ENCODE assay signal across 25 cellular contexts in genomic region chr17:29687601-29688000, GRCh38.
A peak's percentile ranks its signal among the peaks of the same experiment; 100 is the strongest.
DNase-seq lines count a peak whose midpoint lies in the region; ATAC-seq and TF ChIP-seq lines count a peak whose summit lies in the region.
"Had no signal": no experiment of that assay in that cellular context is flagged by ENCODE, and none has a peak within 500 bp of the region (broad histone marks: within the 10 kb centered on the region; RNA-seq: fewer than 3 reads in every experiment).

No MANE protein-coding gene starts in this region.

- CTCF ChIA-PET in activated CD8-positive, alpha-beta memory T cell treated with anti-CD3 and anti-CD28 coated beads, Interleukin-2, amount 10 ng/mL, durations not matched to agents 7 days and 5 days (lab: Charles Lee), result no interaction called here

- peak overlapping the region; percentile 64 for H3K27ac ChIP-seq in psoas muscle
- H3K27ac ChIP-seq: epithelial cell of prostate, foreskin keratinocyte, stomach, vagina had no signal

- intact Hi-C loops in natural killer cell (cut with micrococcal nuclease), result no loop called here
- intact Hi-C loops in Right ventricle myocardium superior (cut with DNase I), result no loop called here
- intact Hi-C loops in psoas muscle (cut with DNase I), result no loop called here

- no peak for DNase-seq in natural killer cell
- no peak for DNase-seq in natural killer cell treated with Interleukin-12 subunit alpha and Interleukin-12 subunit beta and Interleukin-15 and Interleukin-18, amount 100 ng/mL, for 72 hours (ENCODE audit: low spot score)
- DNase-seq in Right ventricle myocardium superior, result no peak
- DNase-seq in psoas muscle, result no peak
- DNase-seq in activated T-cell treated with anti-CD3 and anti-CD28 coated beads, Interleukin-2, amount 50 U/mL, for 48 hours, result no peak
- no peak for DNase-seq in UCSD-AML1 (lab: John Stamatoyannopoulos, UW; ENCODE audit: unreplicated experiment)
- no peak for DNase-seq in activated CD8-positive, alpha-beta memory T cell treated with anti-CD3 and anti-CD28 coated beads, Interleukin-2, amount 10 ng/mL, durations not matched to agents 7 days and 5 days
- DNase-seq in NCI-H345 treated with DMSO at 0.1 percent for 48 hours (lab: John Stamatoyannopoulos, UW; ENCODE audit: unreplicated experiment), result no peak
- DNase-seq: ACHN; activated CD4-positive, alpha-beta T cell treated with anti-CD3 and anti-CD28 coated beads, Interleukin-2, amount 50 U/mL, for 48 hours; activated naive CD4-positive, alpha-beta T cell treated with Interleukin-2 at 50 U/mL for 16 hours; activated T-cell treated with anti-CD3 and anti-CD28 coated beads, Interleukin-2, amount 50 U/mL, for 1 hour; CD4-positive, alpha-beta T cell; cortex of kidney; DMS153; foreskin keratinocyte; H9; NCI-H1417 treated with DMSO at 0.1 percent for 48 hours; NCI-H2171 treated with DMSO at 0.1 percent for 48 hours; occipital lobe; stimulated activated CD4-positive, alpha-beta T cell treated with anti-CD3 and anti-CD28 coated beads, Interleukin-1b, Interleukin-23, amount 100 ng/mL, for 48 hours; stomach had no signal

- H3K4me3 ChIP-seq in psoas muscle, result no peak overlapping the region
- H3K4me3 ChIP-seq: GM12878, stomach, vagina had no signal

- H3K4me3 Mint-ChIP-seq in natural killer cell, result no peak overlapping the region
- H3K4me3 Mint-ChIP-seq in natural killer cell treated with Interleukin-12 subunit alpha and Interleukin-12 subunit beta and Interleukin-15 and Interleukin-18, amount 100 ng/mL, for 72 hours, result no peak overlapping the region
- no peak overlapping the region for H3K4me3 Mint-ChIP-seq in activated CD8-positive, alpha-beta memory T cell treated with anti-CD3 and anti-CD28 coated beads, Interleukin-2, amount 10 ng/mL, durations not matched to agents 7 days and 5 days
- H3K4me3 Mint-ChIP-seq: CD4-positive, alpha-beta T cell; H9 had no signal

- no peak for TF ChIP-seq CTCF in natural killer cell (IDR thresholded peaks at IDR 0.05)
- TF ChIP-seq CTCF in psoas muscle (IDR thresholded peaks at IDR 0.05), result no peak

- H3K27me3 Mint-ChIP-seq in natural killer cell (ENCODE audit: low read depth in 2 of 2), result no peaks in the 10 kb centered on the region
- H3K27me3 Mint-ChIP-seq in natural killer cell treated with Interleukin-12 subunit alpha and Interleukin-12 subunit beta and Interleukin-15 and Interleukin-18, amount 100 ng/mL, for 72 hours, result no peaks in the 10 kb centered on the region
- H3K27me3 Mint-ChIP-seq in activated CD8-positive, alpha-beta memory T cell treated with anti-CD3 and anti-CD28 coated beads, Interleukin-2, amount 10 ng/mL, durations not matched to agents 7 days and 5 days, result no peaks in the 10 kb centered on the region
- H3K27me3 Mint-ChIP-seq: CD4-positive, alpha-beta T cell had no signal

- no peaks in the 10 kb centered on the region for H3K27me3 ChIP-seq in psoas muscle (ENCODE audit: insufficient read depth in 3 of 3, low read length in 2 of 3)
- H3K27me3 ChIP-seq: foreskin keratinocyte, stomach, vagina had no signal

- peaks cover 1 to 6% of the 10 kb centered on the region in 2 donors for H3K4me1 Mint-ChIP-seq in natural killer cell
- H3K4me1 Mint-ChIP-seq in natural killer cell treated with Interleukin-12 subunit alpha and Interleukin-12 subunit beta and Interleukin-15 and Interleukin-18, amount 100 ng/mL, for 72 hours (ENCODE audit: low read depth in 2 of 2), result peaks cover 14 to 21% of the 10 kb centered on the region in 2 donors
- H3K4me1 Mint-ChIP-seq in activated CD8-positive, alpha-beta memory T cell treated with anti-CD3 and anti-CD28 coated beads, Interleukin-2, amount 10 ng/mL, durations not matched to agents 7 days and 5 days, result peaks cover 13% of the 10 kb centered on the region

- H3K9me3 ChIP-seq in psoas muscle, result no peaks in the 10 kb centered on the region
- H3K9me3 ChIP-seq: stomach, vagina had no signal

- H3K9me3 Mint-ChIP-seq in natural killer cell, result no peaks in the 10 kb centered on the region
- H3K9me3 Mint-ChIP-seq in natural killer cell treated with Interleukin-12 subunit alpha and Interleukin-12 subunit beta and Interleukin-15 and Interleukin-18, amount 100 ng/mL, for 72 hours, result no peaks in the 10 kb centered on the region
- H3K9me3 Mint-ChIP-seq in activated CD8-positive, alpha-beta memory T cell treated with anti-CD3 and anti-CD28 coated beads, Interleukin-2, amount 10 ng/mL, durations not matched to agents 7 days and 5 days (ENCODE audit: low read depth), result no peaks in the 10 kb centered on the region
- H3K9me3 Mint-ChIP-seq: CD4-positive, alpha-beta T cell; H9 had no signal

- peaks cover 51% of the 10 kb centered on the region for H3K4me1 ChIP-seq in psoas muscle

- WGBS in psoas muscle, 3 donors, result 1 to 11% (median 10%) methylated on average over 2 of the region's 2 CpGs

- peaks cover 0 to 22% of the 10 kb centered on the region in 2 donors for H3K36me3 ChIP-seq in psoas muscle (ENCODE audit: insufficient read depth in 1 of 2, low read depth in 1 of 2)
- H3K36me3 ChIP-seq: vagina had no signal

- H3K36me3 Mint-ChIP-seq in natural killer cell, result no peaks in the 10 kb centered on the region
- no peaks in the 10 kb centered on the region for H3K36me3 Mint-ChIP-seq in natural killer cell treated with Interleukin-12 subunit alpha and Interleukin-12 subunit beta and Interleukin-15 and Interleukin-18, amount 100 ng/mL, for 72 hours
- H3K36me3 Mint-ChIP-seq in activated CD8-positive, alpha-beta memory T cell treated with anti-CD3 and anti-CD28 coated beads, Interleukin-2, amount 10 ng/mL, durations not matched to agents 7 days and 5 days, result peaks cover 27% of the 10 kb centered on the region

- no peak for ATAC-seq in natural killer cell
- ATAC-seq in natural killer cell treated with Interleukin-12 subunit alpha and Interleukin-12 subunit beta and Interleukin-15 and Interleukin-18, amount 100 ng/mL, for 72 hours, result no peak
- ATAC-seq in Right ventricle myocardium superior (ENCODE audit: poor library complexity), result peak; percentile 80
- ATAC-seq in psoas muscle, result no peak
- ATAC-seq in activated CD8-positive, alpha-beta memory T cell treated with anti-CD3 and anti-CD28 coated beads, Interleukin-2, amount 10 ng/mL, durations not matched to agents 7 days and 5 days, result no peak
- ATAC-seq: foreskin keratinocyte, GM12878 had no signal

- H3K27ac Mint-ChIP-seq in natural killer cell, result peak overlapping the region; percentile 38 to 51
- peak overlapping the region in 1 of 2 donors; percentile 81 for H3K27ac Mint-ChIP-seq in natural killer cell treated with Interleukin-12 subunit alpha and Interleukin-12 subunit beta and Interleukin-15 and Interleukin-18, amount 100 ng/mL, for 72 hours
- H3K27ac Mint-ChIP-seq in activated CD8-positive, alpha-beta memory T cell treated with anti-CD3 and anti-CD28 coated beads, Interleukin-2, amount 10 ng/mL, durations not matched to agents 7 days and 5 days, result no peak overlapping the region
- H3K27ac Mint-ChIP-seq: CD4-positive, alpha-beta T cell; H9 had no signal
